ENCODE assay signal across 8 cellular contexts in the genomic region with DNA sequence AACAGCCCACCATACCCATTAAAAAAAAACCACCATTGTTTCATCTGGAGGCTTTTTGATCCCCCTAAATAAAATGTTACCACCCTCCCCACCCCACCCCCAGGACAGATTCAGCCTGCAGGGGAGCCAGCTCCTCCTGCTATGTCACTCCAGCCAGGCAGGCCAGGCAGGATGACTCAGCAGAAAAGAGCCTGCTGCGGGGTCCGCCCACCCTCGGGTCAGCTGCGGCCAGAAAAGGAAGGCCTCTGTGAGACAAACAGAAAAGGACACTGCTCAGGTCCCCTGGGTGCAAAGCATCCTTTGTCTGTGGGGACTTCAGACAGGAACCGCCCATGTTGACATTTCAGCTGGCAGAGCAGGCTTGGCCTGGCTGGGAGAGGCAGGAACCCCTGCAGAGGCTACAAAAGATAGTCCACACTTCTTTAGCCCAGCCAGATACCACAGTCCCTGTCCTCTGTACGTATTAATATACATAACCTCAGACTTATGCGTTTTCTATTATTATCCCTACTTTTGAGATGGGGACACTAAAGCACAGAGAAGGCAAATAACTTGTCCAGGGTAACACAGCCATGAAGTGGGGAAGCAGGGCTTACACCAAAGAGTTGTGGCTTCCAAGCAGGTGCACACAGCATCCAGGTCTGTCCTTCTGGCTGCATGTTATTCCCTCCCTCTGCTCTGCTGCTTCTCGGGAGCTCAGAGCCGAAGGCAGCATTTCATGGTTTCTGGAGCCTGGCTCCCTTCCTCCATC.
DNase-seq lines count a peak whose midpoint lies in the region; ATAC-seq, FAIRE-seq and TF ChIP-seq lines count a peak whose summit lies in the region.

No MANE protein-coding gene starts in this region.

- peaks cover 4 to 5% of the 10 kb centered on the region in 2 donors for H3K4me1 ChIP-seq in lung (ENCODE audit: control insufficient read depth in 2 of 2, insufficient read depth in 2 of 2, low read length in 2 of 2)

- ATAC-seq in GM19463 (IDR thresholded peaks at IDR 0.05; ENCODE audit: unreplicated experiment) (peak; percentile 74), HG03354 (IDR thresholded peaks at IDR 0.05; ENCODE audit: poor library complexity, severe bottlenecking, unreplicated experiment) (peak; percentile 68), lung (ENCODE audit: insufficient read depth, low FRiP score) (peak; percentile 86)

- DNase-seq in CD1c-positive myeloid dendritic cell (ENCODE audit: extremely low spot score) (peak; percentile 34), NOMO-1 treated with DMSO at 0.1 percent for 48 hours (lab: John Stamatoyannopoulos, UW; ENCODE audit: unreplicated experiment) (peak; percentile 38), ecto neural progenitor cell (ENCODE audit: low spot score) (peak; percentile 80), lung (ENCODE audit: low spot score) (peak; percentile 66), urothelium cell line (ENCODE audit: low spot score) (peak; percentile 64), D341Med (ENCODE audit: low spot score) (no peak)

- H3K27ac ChIP-seq in lung (ENCODE audit: low read depth in 1 of 2, low read length in 1 of 2): peak overlapping the region in 1 of 2 donors; percentile 15

- no peaks in the 10 kb centered on the region for H3K9me3 ChIP-seq in lung (ENCODE audit: control insufficient read depth in 2 of 2, insufficient read depth in 1 of 2, low read length in 1 of 2)

- H3K4me3 ChIP-seq in lung: no peak overlapping the region

- no peak for TF ChIP-seq CTCF in lung (IDR thresholded peaks at IDR 0.05; ENCODE audit: control extremely low read depth, extremely low read depth)

- FAIRE-seq in urothelium cell line (lab: Jason Lieb, UNC): no peak

- 38 to 41% methylated on average over 9 of the region's 9 CpGs for WGBS in lung, 2 donors

- H3K36me3 ChIP-seq in lung (ENCODE audit: control insufficient read depth in 2 of 2, insufficient read depth in 2 of 2, low read length in 2 of 2): no peaks in the 10 kb centered on the region

- no peaks in the 10 kb centered on the region for H3K27me3 ChIP-seq in lung (ENCODE audit: control insufficient read depth, insufficient read depth)
